In the genomic region with DNA sequence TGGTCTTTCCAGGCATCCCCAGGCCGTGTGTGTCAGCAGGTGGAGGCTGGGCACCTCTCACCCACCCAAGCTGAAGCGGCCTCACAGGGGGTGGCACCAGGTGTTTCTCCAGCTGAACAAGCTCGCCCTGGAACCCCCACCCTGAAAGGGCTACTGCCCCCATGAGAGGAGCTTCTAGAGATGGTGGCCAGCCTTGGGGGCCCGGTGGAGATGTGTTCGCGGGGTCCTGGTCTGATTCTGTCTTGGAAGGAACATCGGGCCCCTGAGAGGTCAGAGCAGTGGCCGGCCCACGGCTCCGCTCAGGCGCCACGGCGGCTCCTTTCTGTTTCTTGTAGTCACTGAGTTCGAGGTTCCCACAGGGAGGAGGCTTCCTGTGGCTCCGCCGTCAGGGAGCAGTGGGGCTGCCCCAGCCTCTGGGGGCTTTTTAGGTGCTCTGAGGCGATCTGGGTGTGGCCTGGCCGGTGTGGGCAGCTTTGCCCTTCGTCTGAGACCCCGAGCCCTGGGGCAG, we compare ENCODE assay signal across 13 cellular contexts. TPM values are rescaled to one million over a fixed set of nuclear protein-coding genes. Genes with fewer than 3 reads are reported as not detected.
DNase-seq lines count a peak whose midpoint lies in the region; ATAC-seq and TF ChIP-seq lines count a peak whose summit lies in the region.
"Had no signal": no experiment of that assay in that cellular context is flagged by ENCODE, and none has a peak within 500 bp of the region (broad histone marks: within the 10 kb centered on the region; RNA-seq: fewer than 3 reads in every experiment).

No MANE protein-coding gene starts in this region.

- H3K4me3 ChIP-seq in muscle layer of colon (ENCODE audit: low read depth in 1 of 2, low read length in 2 of 2) (no peak overlapping the region), testis (no peak overlapping the region)

- CTCF ChIA-PET in activated CD4-positive, alpha-beta T cell treated with anti-CD3 and anti-CD28 coated beads for 36 hours (lab: Charles Lee), result no interaction called here

- H3K9me3 Mint-ChIP-seq in activated CD4-positive, alpha-beta T cell treated with anti-CD3 and anti-CD28 coated beads for 36 hours (ENCODE audit: low read depth), result no peaks in the 10 kb centered on the region
- no peaks in the 10 kb centered on the region for H3K9me3 Mint-ChIP-seq in activated CD4-positive, alpha-beta T cell treated with anti-CD3 and anti-CD28 coated beads, Interleukin-2, amount 10 ng/mL, durations not matched to agents 24 days and 14 days
- no peaks in the 10 kb centered on the region for H3K9me3 Mint-ChIP-seq in central memory CD8-positive, alpha-beta T cell

- H3K27ac ChIP-seq in muscle layer of colon (ENCODE audit: low read depth, low read length) (peak overlapping the region; percentile 30), testis (peak overlapping the region; percentile 25 to 59)

- POLR2A ChIA-PET in activated CD4-positive, alpha-beta T cell treated with anti-CD3 and anti-CD28 coated beads for 36 hours (lab: Charles Lee), result no interaction called here

- no peaks in the 10 kb centered on the region for H3K27me3 Mint-ChIP-seq in activated CD4-positive, alpha-beta T cell treated with anti-CD3 and anti-CD28 coated beads for 36 hours
- H3K27me3 Mint-ChIP-seq in activated CD4-positive, alpha-beta T cell treated with anti-CD3 and anti-CD28 coated beads, Interleukin-2, amount 10 ng/mL, durations not matched to agents 24 days and 14 days, result no peaks in the 10 kb centered on the region
- H3K27me3 Mint-ChIP-seq in central memory CD8-positive, alpha-beta T cell, result no peaks in the 10 kb centered on the region

- H3K4me1 Mint-ChIP-seq in activated CD4-positive, alpha-beta T cell treated with anti-CD3 and anti-CD28 coated beads for 36 hours, result peaks cover 56% of the 10 kb centered on the region
- peaks cover 8% of the 10 kb centered on the region for H3K4me1 Mint-ChIP-seq in activated CD4-positive, alpha-beta T cell treated with anti-CD3 and anti-CD28 coated beads, Interleukin-2, amount 10 ng/mL, durations not matched to agents 24 days and 14 days
- peaks cover 12% of the 10 kb centered on the region for H3K4me1 Mint-ChIP-seq in central memory CD8-positive, alpha-beta T cell

- H3K9ac ChIP-seq in muscle layer of colon (ENCODE audit: low read length), result no peak overlapping the region

- 54 to 63% methylated on average over 16 to 20 of the region's 20 CpGs for WGBS in testis, 2 donors

- no peaks in the 10 kb centered on the region for H3K9me3 ChIP-seq in muscle layer of colon (ENCODE audit: low read length)
- H3K9me3 ChIP-seq in testis, result no peaks in the 10 kb centered on the region

- no peak for TF ChIP-seq CTCF in testis (IDR thresholded peaks at IDR 0.05)

- H3K4me1 ChIP-seq in muscle layer of colon (ENCODE audit: insufficient read depth, low read length), result peaks cover 100% of the 10 kb centered on the region
- peaks cover 76% of the 10 kb centered on the region for H3K4me1 ChIP-seq in testis

- H3K27me3 ChIP-seq in muscle layer of colon (ENCODE audit: control insufficient read depth in 1 of 2, insufficient read depth in 2 of 2, low read length in 2 of 2) (no peaks in the 10 kb centered on the region), testis (no peaks in the 10 kb centered on the region)

- no peak for TF ChIP-seq POLR2A in testis (IDR thresholded peaks at IDR 0.05)

- intact Hi-C loops in activated CD4-positive, alpha-beta T cell treated with anti-CD3 and anti-CD28 coated beads for 36 hours (cut with DNase I, micrococcal nuclease), result no loop called here
- intact Hi-C loops in activated CD4-positive, alpha-beta T cell treated with anti-CD3 and anti-CD28 coated beads, Interleukin-2, amount 10 ng/mL, durations not matched to agents 24 days and 14 days (cut with micrococcal nuclease), result no loop called here
- intact Hi-C loops in testis (cut with DNase I; ENCODE audit: low total_unique reads), result no loop called here

- peak overlapping the region; percentile 72 for H3K27ac Mint-ChIP-seq in activated CD4-positive, alpha-beta T cell treated with anti-CD3 and anti-CD28 coated beads for 36 hours
- H3K27ac Mint-ChIP-seq in activated CD4-positive, alpha-beta T cell treated with anti-CD3 and anti-CD28 coated beads, Interleukin-2, amount 10 ng/mL, durations not matched to agents 24 days and 14 days, result no peak overlapping the region
- H3K27ac Mint-ChIP-seq in central memory CD8-positive, alpha-beta T cell (ENCODE audit: low read depth), result peak overlapping the region; percentile 35

- no peak overlapping the region for H3K4me3 Mint-ChIP-seq in activated CD4-positive, alpha-beta T cell treated with anti-CD3 and anti-CD28 coated beads for 36 hours
- H3K4me3 Mint-ChIP-seq in activated CD4-positive, alpha-beta T cell treated with anti-CD3 and anti-CD28 coated beads, Interleukin-2, amount 10 ng/mL, durations not matched to agents 24 days and 14 days, result no peak overlapping the region
- no peak overlapping the region for H3K4me3 Mint-ChIP-seq in central memory CD8-positive, alpha-beta T cell

- no peak for DNase-seq in activated CD4-positive, alpha-beta T cell treated with anti-CD3 and anti-CD28 coated beads for 36 hours
- no peak for DNase-seq in activated CD4-positive, alpha-beta T cell treated with anti-CD3 and anti-CD28 coated beads, Interleukin-2, amount 10 ng/mL, durations not matched to agents 24 days and 14 days
- DNase-seq in central memory CD8-positive, alpha-beta T cell (ENCODE audit: low spot score in 2 of 2), result no peak
- DNase-seq in testis (no peak), NCI-H187 treated with DMSO at 0.1 percent for 48 hours (lab: John Stamatoyannopoulos, UW) (no peak), NCI-H2081 (lab: John Stamatoyannopoulos, UW) (no peak)
- DNase-seq: 8988T; activated CD4-positive, alpha-beta T cell treated with anti-CD3 and anti-CD28 coated beads for 48 hours; NCI-H2171; RPMI8226 had no signal

- peak; percentile 34 for ATAC-seq in activated CD4-positive, alpha-beta T cell treated with anti-CD3 and anti-CD28 coated beads for 36 hours
- ATAC-seq in central memory CD8-positive, alpha-beta T cell (replicated peaks; ENCODE audit: extremely low read depth, poor library complexity, severe bottlenecking), result no peak
- no peak for ATAC-seq in HG03565 (IDR thresholded peaks at IDR 0.05; ENCODE audit: unreplicated experiment)
- ATAC-seq: esophagus mucosa had no signal

- H3K36me3 Mint-ChIP-seq in activated CD4-positive, alpha-beta T cell treated with anti-CD3 and anti-CD28 coated beads for 36 hours (ENCODE audit: low read depth), result peaks cover 11% of the 10 kb centered on the region
- peaks cover 16% of the 10 kb centered on the region for H3K36me3 Mint-ChIP-seq in activated CD4-positive, alpha-beta T cell treated with anti-CD3 and anti-CD28 coated beads, Interleukin-2, amount 10 ng/mL, durations not matched to agents 24 days and 14 days (ENCODE audit: low read depth)
- H3K36me3 Mint-ChIP-seq in central memory CD8-positive, alpha-beta T cell (ENCODE audit: insufficient read depth), result peaks cover 21% of the 10 kb centered on the region

- H3K36me3 ChIP-seq in muscle layer of colon (ENCODE audit: insufficient read depth, low read length) (peaks cover 4% of the 10 kb centered on the region), testis (ENCODE audit: low read depth, missing control alignments) (no peaks in the 10 kb centered on the region)

RNA-seq across cellular contexts. Expression of a gene that starts 46.9 kb away (rescaled TPM):
- 10 to 100 TPM; 28.7 to 34.0 TPM for total RNA-seq in activated CD4-positive, alpha-beta T cell treated with anti-CD3 and anti-CD28 coated beads for 36 hours
- total RNA-seq in activated CD4-positive, alpha-beta T cell treated with anti-CD3 and anti-CD28 coated beads, Interleukin-2, amount 10 ng/mL, durations not matched to agents 24 days and 14 days, result 40.7 and 41.1 TPM in 2 replicates
- total RNA-seq in testis, result 10 to 100 TPM; 85.7 to 87.1 TPM
- polyA plus RNA-seq in testis (ENCODE audit: insufficient read depth, low read depth, low replicate concordance), result 40.2 TPM
